ENCODE assay signal across 13 cellular contexts in genomic region chr1:48644190-48644930, GRCh38.
A peak's percentile ranks its signal among the peaks of the same experiment; 100 is the strongest.
DNase-seq lines count a peak whose midpoint lies in the region; ATAC-seq, FAIRE-seq and TF ChIP-seq lines count a peak whose summit lies in the region.
"Had no signal": no experiment of that assay in that cellular context is flagged by ENCODE, and none has a peak within 500 bp of the region (broad histone marks: within the 10 kb centered on the region; RNA-seq: fewer than 3 reads in every experiment).

No MANE protein-coding gene starts in this region.

- H2BK12ac ChIP-seq in H1 (ENCODE audit: low read depth, low read length), result no peak overlapping the region

- 0 out of 2 replicates have a peak overlapping the region, but pooled peaks have one; percentile 73 for H2AFZ ChIP-seq in H1 (ENCODE audit: low read length)

- CTCF ChIA-PET in H1 (lab: Charles Lee; ENCODE audit: partially characterized antibody), result interaction anchor here (0.8 to 2.9 kb wide), 8 partner anchors 9 to 63 kb away, joined by 3 to 15 read pairs (median 3); no protein-coding TSS in a partner anchor
- CTCF ChIA-PET in activated CD4-positive, alpha-beta memory T cell treated with anti-CD3 and anti-CD28 coated beads for 36 hours (lab: Charles Lee), result no interaction called here

- no peak overlapping the region for H3K4me2 ChIP-seq in H1 (ENCODE audit: insufficient read depth in 1 of 2, low read depth in 2 of 2, low read length in 2 of 2)
- H3K4me2 ChIP-seq: BLaER1 had no signal

- no peak for TF ChIP-seq CTCF in H1 (IDR thresholded peaks at IDR 0.05; ENCODE audit: control extremely low read depth in 1 of 3, insufficient read depth in 1 of 3, low read depth in 1 of 3, low read length in 3 of 3)

- no peak overlapping the region for H2BK120ac ChIP-seq in H1 (replicated peaks; ENCODE audit: low read depth, low read length)

- no peaks in the 10 kb centered on the region for H3K79me1 ChIP-seq in H1 (ENCODE audit: low read depth, low read length)

- no peak for ATAC-seq in left lobe of liver
- no peak for ATAC-seq in stimulated activated memory B cell treated with anti-CD40 and anti-IgM and Interleukin-4, amounts not matched to agents 10 μg/mL and 1 μg/mL and 100 μg/mL, for 72 hours
- ATAC-seq: K562, Right ventricle myocardium inferior had no signal

- H2BK20ac ChIP-seq in H1 (ENCODE audit: low read length), result no peak overlapping the region

- H2BK15ac ChIP-seq in H1 (ENCODE audit: low read length), result no peak overlapping the region

- H3K23ac ChIP-seq in H1 (ENCODE audit: insufficient read length), result no peak overlapping the region

- H3K27me3 ChIP-seq in H1 (replicated peaks in 1 of 4; ENCODE audit: control insufficient read depth in 3 of 4, extremely low read depth in 1 of 4, insufficient read depth in 3 of 4, low read length in 3 of 4), result no peaks in the 10 kb centered on the region
- H3K27me3 ChIP-seq: BLaER1 had no signal

- no peak for TF ChIP-seq RAD21 in H1 (IDR thresholded peaks at IDR 0.05 in 1 of 2, conservative IDR thresholded peaks at IDR 0.05 in 1 of 2; ENCODE audit: low read depth in 2 of 2, low read length in 2 of 2)

- FAIRE-seq in H1 (lab: Jason Lieb, UNC), result no peak
- FAIRE-seq: K562, RCC 7860 had no signal

- H3K79me2 ChIP-seq in H1 (ENCODE audit: control insufficient read depth in 1 of 2, insufficient read depth in 2 of 2, low read length in 2 of 2), result no peaks in the 10 kb centered on the region

- H3K14ac ChIP-seq in H1 (ENCODE audit: insufficient read length), result no peak overlapping the region

- no peaks in the 10 kb centered on the region for H3K36me3 Mint-ChIP-seq in activated CD4-positive, alpha-beta memory T cell treated with anti-CD3 and anti-CD28 coated beads for 36 hours
- H3K36me3 Mint-ChIP-seq in stimulated activated memory B cell treated with anti-CD40 and anti-IgM and Interleukin-4, amounts not matched to agents 10 μg/mL and 1 μg/mL and 100 μg/mL, for 72 hours, result no peaks in the 10 kb centered on the region
- H3K36me3 Mint-ChIP-seq: CD4-positive, alpha-beta memory T cell had no signal

- H2AK5ac ChIP-seq in H1 (ENCODE audit: low read depth, low read length), result no peak overlapping the region

- peaks cover 3% of the 10 kb centered on the region for H3K27me3 Mint-ChIP-seq in activated CD4-positive, alpha-beta memory T cell treated with anti-CD3 and anti-CD28 coated beads for 36 hours
- H3K27me3 Mint-ChIP-seq in stimulated activated memory B cell treated with anti-CD40 and anti-IgM and Interleukin-4, amounts not matched to agents 10 μg/mL and 1 μg/mL and 100 μg/mL, for 72 hours, result peaks cover 9% of the 10 kb centered on the region

- no peak overlapping the region for H3K9ac ChIP-seq in H1 (replicated peaks in 1 of 4; ENCODE audit: extremely low read depth in 1 of 4, low read depth in 3 of 4, low read length in 3 of 4)
- H3K9ac ChIP-seq: BLaER1 had no signal

- H3K36me3 ChIP-seq in H1 (ENCODE audit: control insufficient read depth in 2 of 4, insufficient read depth in 4 of 4, low read length in 3 of 4), result no peaks in the 10 kb centered on the region
- H3K36me3 ChIP-seq: BLaER1 had no signal

- H3K27ac ChIP-seq in H1 (ENCODE audit: low read depth, low read length), result no peak overlapping the region
- H3K27ac ChIP-seq: BLaER1 had no signal

- H4K8ac ChIP-seq in H1 (ENCODE audit: extremely low read depth, insufficient read depth, low read length), result no peak overlapping the region

- no peaks in the 10 kb centered on the region for H3K23me2 ChIP-seq in H1 (ENCODE audit: low read depth, low read length)

- H4K91ac ChIP-seq in H1 (replicated peaks; ENCODE audit: insufficient read length, low read length), result no peak overlapping the region

- no peak overlapping the region for H3K4me3 ChIP-seq in H1 (ENCODE audit: extremely low read depth in 1 of 4, insufficient read depth in 2 of 4, low read depth in 3 of 4, low read length in 4 of 4)
- H3K4me3 ChIP-seq: BLaER1, K562 had no signal

- H3K4me3 Mint-ChIP-seq in activated CD4-positive, alpha-beta memory T cell treated with anti-CD3 and anti-CD28 coated beads for 36 hours, result no peak overlapping the region
- no peak overlapping the region for H3K4me3 Mint-ChIP-seq in stimulated activated memory B cell treated with anti-CD40 and anti-IgM and Interleukin-4, amounts not matched to agents 10 μg/mL and 1 μg/mL and 100 μg/mL, for 72 hours
- H3K4me3 Mint-ChIP-seq: CD4-positive, alpha-beta memory T cell had no signal

- POLR2A ChIA-PET in H1 (lab: Charles Lee; ENCODE audit: partially characterized antibody), result no interaction called here
- POLR2A ChIA-PET in activated CD4-positive, alpha-beta memory T cell treated with anti-CD3 and anti-CD28 coated beads for 36 hours (lab: Charles Lee), result no interaction called here

- intact Hi-C loops in activated CD4-positive, alpha-beta memory T cell treated with anti-CD3 and anti-CD28 coated beads for 36 hours (cut with micrococcal nuclease), result no loop called here

- H3K56ac ChIP-seq in H1 (replicated peaks; ENCODE audit: insufficient read length, low read depth, low read length), result no peak overlapping the region

- TF ChIP-seq POLR2A in H1 (IDR thresholded peaks at IDR 0.05; ENCODE audit: control extremely low read depth in 1 of 2, low read depth in 2 of 2, low read length in 2 of 2), result no peak

- H3K4me1 ChIP-seq in H1 (replicated peaks in 1 of 4; ENCODE audit: control insufficient read depth in 3 of 4, insufficient read depth in 4 of 4, low read length in 3 of 4), result peaks cover 0 to 4% (median 2%) of the 10 kb centered on the region in 4 experiments; a peak in 2 of 7 replicates

- H3K9me3 Mint-ChIP-seq in activated CD4-positive, alpha-beta memory T cell treated with anti-CD3 and anti-CD28 coated beads for 36 hours, result no peaks in the 10 kb centered on the region
- H3K9me3 Mint-ChIP-seq in stimulated activated memory B cell treated with anti-CD40 and anti-IgM and Interleukin-4, amounts not matched to agents 10 μg/mL and 1 μg/mL and 100 μg/mL, for 72 hours, result no peaks in the 10 kb centered on the region
- H3K9me3 Mint-ChIP-seq: CD4-positive, alpha-beta memory T cell had no signal

- H3K9me3 ChIP-seq in H1 (ENCODE audit: insufficient read depth in 2 of 2, low read depth in 1 of 2, low read length in 1 of 2), result no peaks in the 10 kb centered on the region
- H3K9me3 ChIP-seq: BLaER1 had no signal

- H4K20me1 ChIP-seq in H1 (replicated peaks in 1 of 2; ENCODE audit: control insufficient read depth in 1 of 2, insufficient read depth in 2 of 2, low read length in 2 of 2), result no peaks in the 10 kb centered on the region
- H4K20me1 ChIP-seq: BLaER1 had no signal

- no peak overlapping the region for H3K4ac ChIP-seq in H1 (replicated peaks; ENCODE audit: insufficient read length, low read depth, low read length)

- TF ChIP-seq EP300 in H1 (IDR thresholded peaks at IDR 0.05; ENCODE audit: borderline replicate concordance in 1 of 2, low read depth in 2 of 2, low read length in 2 of 2), result no peak

- no peak overlapping the region for H2BK5ac ChIP-seq in H1 (ENCODE audit: low read depth, low read length)

- no peak overlapping the region for H4K5ac ChIP-seq in H1 (ENCODE audit: insufficient read length, low read depth, low read length)

- H3K27ac Mint-ChIP-seq in activated CD4-positive, alpha-beta memory T cell treated with anti-CD3 and anti-CD28 coated beads for 36 hours, result no peak overlapping the region
- no peak overlapping the region for H3K27ac Mint-ChIP-seq in stimulated activated memory B cell treated with anti-CD40 and anti-IgM and Interleukin-4, amounts not matched to agents 10 μg/mL and 1 μg/mL and 100 μg/mL, for 72 hours
- H3K27ac Mint-ChIP-seq: CD4-positive, alpha-beta memory T cell had no signal

- DNase-seq in NCI-H748 (lab: John Stamatoyannopoulos, UW; ENCODE audit: unreplicated experiment), result peak; percentile 40
- no peak for DNase-seq in NCI-H748 treated with DMSO at 0.1 percent for 48 hours (lab: John Stamatoyannopoulos, UW)
- DNase-seq in NCI-H524 (lab: John Stamatoyannopoulos, UW), result peak; percentile 80 to 89
- no peak for DNase-seq in H1 (ENCODE audit: low read depth in 1 of 2, low spot score in 2 of 2)
- no peak for DNase-seq in activated CD4-positive, alpha-beta memory T cell treated with anti-CD3 and anti-CD28 coated beads for 36 hours
- no peak for DNase-seq in left lobe of liver (ENCODE audit: low spot score)
- DNase-seq: CD4-positive, alpha-beta memory T cell; NCI-H510A had no signal

- 86% methylated on average over 7 of the region's 7 CpGs; no CpG with 5 or more reads in 1 of the 2 experiments for WGBS in H1 (ENCODE audit: extremely low coverage in 1 of 2, insufficient coverage in 1 of 2, insufficient read length in 1 of 2, insufficient replicate concordance in 2 of 2, low coverage in 1 of 2, low lambda C conversion rate in 2 of 2, missing lambda C conversion rate in 1 of 2), 2 experiments

- H3K4me1 Mint-ChIP-seq in activated CD4-positive, alpha-beta memory T cell treated with anti-CD3 and anti-CD28 coated beads for 36 hours (ENCODE audit: low read depth), result no peaks in the 10 kb centered on the region
- no peaks in the 10 kb centered on the region for H3K4me1 Mint-ChIP-seq in stimulated activated memory B cell treated with anti-CD40 and anti-IgM and Interleukin-4, amounts not matched to agents 10 μg/mL and 1 μg/mL and 100 μg/mL, for 72 hours
- H3K4me1 Mint-ChIP-seq: CD4-positive, alpha-beta memory T cell had no signal

- no peak overlapping the region for H3K18ac ChIP-seq in H1 (ENCODE audit: extremely low read depth, low read length)

TF ChIP-seq in H1, 55 proteins besides CTCF, POLR2A, EP300 and RAD21:
- TF ChIP-seq RNF2 (IDR thresholded peaks at IDR 0.05; ENCODE audit: borderline replicate concordance, low read depth, low read length, missing control alignments, poor library complexity, severe bottlenecking) (no peak), SUZ12 (IDR thresholded peaks at IDR 0.05; ENCODE audit: low read length) (no peak), CTBP2 (IDR thresholded peaks at IDR 0.05; ENCODE audit: borderline replicate concordance, insufficient read depth, insufficient read length, low read length) (no peak), FOSL1 (IDR thresholded peaks at IDR 0.05; ENCODE audit: insufficient read depth, low read depth, low read length) (no peak), POLR2AphosphoS5 (IDR thresholded peaks at IDR 0.05; ENCODE audit: low read depth, low read length) (no peak), RBBP5 (IDR thresholded peaks at IDR 0.05; ENCODE audit: borderline replicate concordance, low read depth, low read length) (no peak)

Comparison
In these comparisons a context has a peak if more than half of its experiments do, and no peak if none do; other contexts are left out.
1. DNase-seq: peak in NCI-H748 (single experiment) and NCI-H524 (2 of 2); none in NCI-H748 treated with DMSO at 0.1 percent for 48 hours (single experiment), H1 (0 of 2), activated CD4-positive, alpha-beta memory T cell treated with anti-CD3 and anti-CD28 coated beads for 36 hours (single experiment) and left lobe of liver (single experiment).